ENCODE assay signal across 1 cellular context in genomic region chr4:169283114-169283509, GRCh38.
TF ChIP-seq lines count a peak whose summit lies in the region.

No MANE protein-coding gene starts in this region.

TF ChIP-seq in WTC11, 78 proteins besides CTCF, POLR2A, EP300 and RAD21 (continued from another document):
- TF ChIP-seq PREB (CRISPR knock-in tag; IDR thresholded peaks at IDR 0.05; ENCODE audit: borderline replicate concordance) (no peak), ZBTB21 (CRISPR knock-in tag; IDR thresholded peaks at IDR 0.05; ENCODE audit: borderline replicate concordance) (no peak), SMAD3 (CRISPR knock-in tag; IDR thresholded peaks at IDR 0.05; ENCODE audit: borderline replicate concordance) (no peak), HMGXB4 (CRISPR knock-in tag; IDR thresholded peaks at IDR 0.05) (no peak), ZNF671 (CRISPR knock-in tag; IDR thresholded peaks at IDR 0.05) (no peak), MLX (CRISPR knock-in tag; IDR thresholded peaks at IDR 0.05) (no peak), NFYB (CRISPR knock-in tag; conservative IDR thresholded peaks at IDR 0.05; ENCODE audit: low read depth) (no peak), E2F1 (CRISPR knock-in tag; IDR thresholded peaks at IDR 0.05) (no peak), ZMAT4 (CRISPR knock-in tag; IDR thresholded peaks at IDR 0.05) (no peak), AFF4 (CRISPR knock-in tag; IDR thresholded peaks at IDR 0.05; ENCODE audit: borderline replicate concordance) (no peak)
